1 cellular context compared by ENCODE assay signal in genomic region chr19:34359140-34359953, GRCh38.
A peak's percentile ranks its signal among the peaks of the same experiment; 100 is the strongest.
TF ChIP-seq lines count a peak whose summit lies in the region.

No MANE protein-coding gene starts in this region.

TF ChIP-seq in HepG2, 621 proteins besides CTCF, POLR2A, EP300 and RAD21 (continued from another document and continues in another):
- TF ChIP-seq ZFP91 (CRISPR knock-in tag; IDR thresholded peaks at IDR 0.05; ENCODE audit: borderline replicate concordance), result peak; percentile 89
- no peak; the same call in 1 of the 2 replicates for TF ChIP-seq NFYC (CRISPR knock-in tag; IDR thresholded peaks at IDR 0.05)
- TF ChIP-seq ZBTB37 (CRISPR knock-in tag; IDR thresholded peaks at IDR 0.05), result no peak
- peak; percentile 60; the same call in 1 of the 2 replicates for TF ChIP-seq PCBP1 (IDR thresholded peaks at IDR 0.05; ENCODE audit: borderline replicate concordance, low read depth, low read length)
- TF ChIP-seq ZNF850 (CRISPR knock-in tag; conservative IDR thresholded peaks at IDR 0.05), result no peak; the same call in 1 of the 2 replicates
- TF ChIP-seq ZFYVE20 (CRISPR knock-in tag; IDR thresholded peaks at IDR 0.05; ENCODE audit: borderline replicate concordance, low read depth), result no peak
- TF ChIP-seq DNMT1 (CRISPR knock-in tag; IDR thresholded peaks at IDR 0.05), result 0 out of 2 replicates have a peak, but pooled peaks have one; percentile 46
- peak; percentile 92; the same call in 1 of the 2 replicates for TF ChIP-seq ZNF776 (CRISPR knock-in tag; IDR thresholded peaks at IDR 0.05)
- no peak for TF ChIP-seq GTF3A (CRISPR knock-in tag; conservative IDR thresholded peaks at IDR 0.05)
- peak; percentile 71 for TF ChIP-seq TGIF2 (CRISPR knock-in tag; IDR thresholded peaks at IDR 0.05)
- no peak for TF ChIP-seq AKNA (CRISPR knock-in tag; IDR thresholded peaks at IDR 0.05; ENCODE audit: borderline replicate concordance)
- TF ChIP-seq ZNF333 (CRISPR knock-in tag; IDR thresholded peaks at IDR 0.05; ENCODE audit: borderline replicate concordance), result no peak
- no peak for TF ChIP-seq PBX3 (CRISPR knock-in tag; IDR thresholded peaks at IDR 0.05; ENCODE audit: borderline replicate concordance)
- no peak for TF ChIP-seq PLSCR1 (CRISPR knock-in tag; IDR thresholded peaks at IDR 0.05; ENCODE audit: borderline replicate concordance)
- TF ChIP-seq MED13 (CRISPR knock-in tag; IDR thresholded peaks at IDR 0.05), result no peak
- peak; percentile 95 for TF ChIP-seq ZSCAN31 (CRISPR knock-in tag; IDR thresholded peaks at IDR 0.05; ENCODE audit: low read depth)
- TF ChIP-seq EEA1 (CRISPR knock-in tag; IDR thresholded peaks at IDR 0.05; ENCODE audit: borderline replicate concordance), result 0 out of 2 replicates have a peak, but pooled peaks have one; percentile 51
- no peak for TF ChIP-seq BCL3 (CRISPR knock-in tag; IDR thresholded peaks at IDR 0.05)
- TF ChIP-seq ZBTB44 (CRISPR knock-in tag; IDR thresholded peaks at IDR 0.05), result peak; percentile 48; the same call in 1 of the 2 replicates
- peak; percentile 87 for TF ChIP-seq SMAD1 (CRISPR knock-in tag; IDR thresholded peaks at IDR 0.05; ENCODE audit: borderline replicate concordance, low read depth)
- TF ChIP-seq PAWR (CRISPR knock-in tag; IDR thresholded peaks at IDR 0.05; ENCODE audit: borderline replicate concordance), result no peak
- TF ChIP-seq HOXA3 (CRISPR knock-in tag; IDR thresholded peaks at IDR 0.05), result peak; percentile 80; the same call in 1 of the 2 replicates
- peak; percentile 78 for TF ChIP-seq HNF1B (CRISPR knock-in tag; IDR thresholded peaks at IDR 0.05)
- 0 out of 2 replicates have a peak, but pooled peaks have one; percentile 31 for TF ChIP-seq CBFB (CRISPR knock-in tag; IDR thresholded peaks at IDR 0.05)
- TF ChIP-seq ZNF605 (CRISPR knock-in tag; IDR thresholded peaks at IDR 0.05), result peak; percentile 33
- TF ChIP-seq ZBED4 (CRISPR knock-in tag; IDR thresholded peaks at IDR 0.05; ENCODE audit: borderline replicate concordance), result peak; percentile 56; the same call in 1 of the 2 replicates
- peak; percentile 16; the same call in 1 of the 2 replicates for TF ChIP-seq ZNF768 (CRISPR knock-in tag; IDR thresholded peaks at IDR 0.05)
- peak; percentile 98 for TF ChIP-seq TFAP4 (IDR thresholded peaks at IDR 0.05; ENCODE audit: borderline replicate concordance, low read depth)
- peak; percentile 46; the same call in 1 of the 2 replicates for TF ChIP-seq FIP1L1 (IDR thresholded peaks at IDR 0.05; ENCODE audit: borderline replicate concordance, insufficient read depth, low read depth, low read length)
- no peak for TF ChIP-seq RORA (CRISPR knock-in tag; IDR thresholded peaks at IDR 0.05)
- TF ChIP-seq ZC3H4 (CRISPR knock-in tag; IDR thresholded peaks at IDR 0.05; ENCODE audit: borderline replicate concordance), result no peak
- TF ChIP-seq RFXANK (CRISPR knock-in tag; IDR thresholded peaks at IDR 0.05), result peak; percentile 70; the same call in 1 of the 2 replicates
- no peak for TF ChIP-seq IKZF1 (IDR thresholded peaks at IDR 0.05)
- peak; percentile 93; the same call in 1 of the 3 replicates for TF ChIP-seq MXI1 (IDR thresholded peaks at IDR 0.05; ENCODE audit: borderline replicate concordance, low read depth, low read length)
- 0 out of 2 replicates have a peak, but pooled peaks have one; percentile 26 for TF ChIP-seq ZBTB20 (CRISPR knock-in tag; IDR thresholded peaks at IDR 0.05; ENCODE audit: borderline replicate concordance, low read depth)
- no peak for TF ChIP-seq BORCS8-MEF2B (CRISPR knock-in tag; IDR thresholded peaks at IDR 0.05)
- TF ChIP-seq NPAS2 (CRISPR knock-in tag; IDR thresholded peaks at IDR 0.05; ENCODE audit: borderline replicate concordance), result no peak
- peak; percentile 83; the same call in 1 of the 2 replicates for TF ChIP-seq ZFP82 (CRISPR knock-in tag; IDR thresholded peaks at IDR 0.05; ENCODE audit: borderline replicate concordance)
- peak; percentile 68 for TF ChIP-seq ZNF883 (CRISPR knock-in tag; IDR thresholded peaks at IDR 0.05; ENCODE audit: not compliant biosample characterization)
